In the genomic region with DNA sequence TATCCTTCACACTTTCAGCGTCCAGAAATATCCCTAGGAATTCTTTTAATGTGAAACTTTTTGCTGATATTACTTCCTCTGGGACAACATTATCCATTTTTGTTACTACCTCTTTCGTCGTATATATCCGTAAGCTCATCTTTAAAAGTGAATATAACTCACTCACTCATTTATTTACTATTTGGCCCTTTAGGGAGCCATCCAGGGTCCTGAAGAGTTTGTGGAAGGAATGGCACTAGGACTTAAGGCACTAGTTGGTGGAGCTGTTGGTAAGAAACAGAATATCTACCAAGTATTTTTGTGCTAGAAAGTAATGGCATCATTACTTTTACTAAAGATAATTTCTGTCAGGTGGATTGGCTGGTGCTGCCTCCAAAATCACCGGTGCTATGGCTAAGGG, we compare ENCODE assay signal across 28 cellular contexts.
"Had no signal": no experiment of that assay in that cellular context is flagged by ENCODE, and none has a peak within 500 bp of the region (broad histone marks: within the 10 kb centered on the region; RNA-seq: fewer than 3 reads in every experiment).

No MANE protein-coding gene starts in this region.

- H3K4me2 ChIP-seq: hepatocyte had no signal

- H3K36me3 ChIP-seq: colonic mucosa had no signal

- ATAC-seq: effector memory CD8-positive, alpha-beta T cell; esophagus mucosa; gastroesophageal sphincter; heart left ventricle; left cardiac atrium; left lung; left ventricle myocardium superior; lower lobe of right lung; mucosa of descending colon had no signal

- H2AFZ ChIP-seq: hepatocyte had no signal

- H3K9me3 ChIP-seq: colonic mucosa, esophagus squamous epithelium, gastroesophageal sphincter, heart left ventricle, left lung, lower lobe of right lung, mucosa of descending colon had no signal

- H3K27me3 ChIP-seq: colonic mucosa, esophagus squamous epithelium, gastroesophageal sphincter, heart left ventricle, hepatocyte, left lung had no signal

- H3K79me2 ChIP-seq: hepatocyte had no signal

- H3K27ac ChIP-seq: colonic mucosa, epithelial cell of prostate, esophagus squamous epithelium, gastroesophageal sphincter, heart left ventricle, hepatocyte, left lung, lower lobe of right lung had no signal

- H3K4me3 Mint-ChIP-seq: dendritic cell treated with granulocyte-macrophage colony-stimulating factor and Interleukin-4, amounts not matched to agents 40 ng/mL and 50 ng/mL, for 4 days; effector memory CD8-positive, alpha-beta T cell; endodermal cell; immature natural killer cell; mesothelial cell of epicardium had no signal

- FAIRE-seq: endometrium, kidney had no signal

- H3K4me3 ChIP-seq: colonic mucosa, esophagus squamous epithelium, gastroesophageal sphincter, heart left ventricle, hepatocyte, left lung, lower lobe of right lung, mucosa of descending colon had no signal

- H3K9me3 Mint-ChIP-seq: dendritic cell treated with granulocyte-macrophage colony-stimulating factor and Interleukin-4, amounts not matched to agents 40 ng/mL and 50 ng/mL, for 4 days; immature natural killer cell had no signal

- DNase-seq: colonic mucosa; cortex of kidney; effector CD8-positive, alpha-beta T cell; effector memory CD8-positive, alpha-beta T cell; endodermal cell; erythroblast; esophagus squamous epithelium; foreskin fibroblast; foreskin melanocyte; heart left ventricle; hypothalamus; immature natural killer cell; islet precursor cell; kidney; kidney glomerular epithelial cell; left cardiac atrium; left lung; left ventricle myocardium superior; lower lobe of right lung; mesenchymal stem cell; mucosa of descending colon had no signal

- H3K27ac Mint-ChIP-seq: dendritic cell treated with granulocyte-macrophage colony-stimulating factor and Interleukin-4, amounts not matched to agents 40 ng/mL and 50 ng/mL, for 4 days; effector memory CD8-positive, alpha-beta T cell; endodermal cell; immature natural killer cell; mesothelial cell of epicardium had no signal

- H3K4me1 Mint-ChIP-seq: endodermal cell, immature natural killer cell, mesothelial cell of epicardium had no signal

- H3K27me3 Mint-ChIP-seq: dendritic cell treated with granulocyte-macrophage colony-stimulating factor and Interleukin-4, amounts not matched to agents 40 ng/mL and 50 ng/mL, for 4 days; effector memory CD8-positive, alpha-beta T cell had no signal

- H3K4me1 ChIP-seq: colonic mucosa, esophagus squamous epithelium, gastroesophageal sphincter, heart left ventricle, left lung, lower lobe of right lung had no signal
